Comparison of ENCODE assay signal across 1 cellular context in the genomic region with DNA sequence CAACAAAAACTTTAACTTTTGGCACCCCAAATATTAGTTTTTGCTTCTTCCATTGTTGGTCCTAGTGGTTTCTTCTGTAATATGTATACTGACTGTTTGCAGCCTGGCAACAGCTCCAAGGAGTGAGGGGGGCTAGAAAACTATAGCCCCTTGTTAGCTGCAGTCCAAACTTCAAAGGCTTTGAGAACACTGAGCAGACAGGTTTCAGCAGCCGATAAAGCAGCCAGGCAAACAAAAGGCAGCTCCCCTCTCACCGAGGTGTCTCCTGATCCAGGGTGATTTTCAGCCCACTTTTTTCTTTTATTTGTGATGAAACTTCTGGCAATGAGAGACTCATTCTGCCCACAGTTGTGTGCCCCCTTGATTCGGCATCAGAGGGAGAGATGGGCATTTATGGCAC.
TF ChIP-seq lines count a peak whose summit lies in the region.

No MANE protein-coding gene starts in this region.

TF ChIP-seq in HepG2, 621 proteins besides CTCF, POLR2A, EP300 and RAD21 (continued from another document):
- TF ChIP-seq, protein P1, sequence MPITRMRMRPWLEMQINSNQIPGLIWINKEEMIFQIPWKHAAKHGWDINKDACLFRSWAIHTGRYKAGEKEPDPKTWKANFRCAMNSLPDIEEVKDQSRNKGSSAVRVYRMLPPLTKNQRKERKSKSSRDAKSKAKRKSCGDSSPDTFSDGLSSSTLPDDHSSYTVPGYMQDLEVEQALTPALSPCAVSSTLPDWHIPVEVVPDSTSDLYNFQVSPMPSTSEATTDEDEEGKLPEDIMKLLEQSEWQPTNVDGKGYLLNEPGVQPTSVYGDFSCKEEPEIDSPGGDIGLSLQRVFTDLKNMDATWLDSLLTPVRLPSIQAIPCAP (CRISPR knock-in tag; IDR thresholded peaks at IDR 0.05; ENCODE audit: low read depth) = no peak
- no peak for TF ChIP-seq PAX8 (CRISPR knock-in tag; IDR thresholded peaks at IDR 0.05; ENCODE audit: borderline replicate concordance)
- no peak for TF ChIP-seq ZBTB7A (CRISPR knock-in tag; IDR thresholded peaks at IDR 0.05)
- TF ChIP-seq, protein P2, sequence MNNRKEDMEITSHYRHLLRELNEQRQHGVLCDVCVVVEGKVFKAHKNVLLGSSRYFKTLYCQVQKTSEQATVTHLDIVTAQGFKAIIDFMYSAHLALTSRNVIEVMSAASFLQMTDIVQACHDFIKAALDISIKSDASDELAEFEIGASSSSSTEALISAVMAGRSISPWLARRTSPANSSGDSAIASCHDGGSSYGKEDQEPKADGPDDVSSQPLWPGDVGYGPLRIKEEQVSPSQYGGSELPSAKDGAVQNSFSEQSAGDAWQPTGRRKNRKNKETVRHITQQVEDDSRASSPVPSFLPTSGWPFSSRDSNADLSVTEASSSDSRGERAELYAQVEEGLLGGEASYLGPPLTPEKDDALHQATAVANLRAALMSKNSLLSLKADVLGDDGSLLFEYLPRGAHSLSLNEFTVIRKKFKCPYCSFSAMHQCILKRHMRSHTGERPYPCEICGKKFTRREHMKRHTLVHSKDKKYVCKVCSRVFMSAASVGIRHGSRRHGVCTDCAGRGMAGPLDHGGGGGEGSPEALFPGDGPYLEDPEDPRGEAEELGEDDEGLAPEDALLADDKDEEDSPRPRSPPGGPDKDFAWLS (CRISPR knock-in tag; IDR thresholded peaks at IDR 0.05; ENCODE audit: borderline replicate concordance) = no peak
- no peak for TF ChIP-seq ZC3H13 (CRISPR knock-in tag; IDR thresholded peaks at IDR 0.05)
- peak; percentile 44 for TF ChIP-seq ASH2L (IDR thresholded peaks at IDR 0.05; ENCODE audit: insufficient read length, low read depth, low read length)
- peak; percentile 65 for TF ChIP-seq TCF7 (IDR thresholded peaks at IDR 0.05; ENCODE audit: low read depth)
